Comparison of ENCODE assay signal across 12 cellular contexts in the genomic region with DNA sequence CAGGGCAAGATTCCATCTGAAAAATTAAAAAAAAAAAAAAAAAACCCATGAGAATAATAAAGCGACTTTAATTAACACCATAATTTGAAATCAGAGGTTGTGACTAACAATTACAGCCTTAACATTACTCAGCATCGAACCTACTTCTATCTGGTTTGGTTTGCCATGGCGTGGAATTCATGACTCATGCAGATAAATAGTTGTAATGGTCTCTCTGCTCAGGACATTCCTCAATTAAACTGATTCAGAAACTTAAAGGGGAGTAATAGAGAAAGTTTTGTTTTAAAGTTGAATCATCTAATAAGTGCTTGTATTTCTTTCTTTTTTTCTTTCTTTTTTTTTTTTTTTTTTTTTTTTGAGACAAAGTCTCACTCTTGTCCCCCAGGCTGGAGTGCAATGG.
A peak's percentile ranks its signal among the peaks of the same experiment; 100 is the strongest.
DNase-seq lines count a peak whose midpoint lies in the region; ATAC-seq, FAIRE-seq and TF ChIP-seq lines count a peak whose summit lies in the region.
"Had no signal": no experiment of that assay in that cellular context is flagged by ENCODE, and none has a peak within 500 bp of the region (broad histone marks: within the 10 kb centered on the region; RNA-seq: fewer than 3 reads in every experiment).

No MANE protein-coding gene starts in this region.

- no peak for TF ChIP-seq CTCF in A549 (IDR thresholded peaks at IDR 0.05)
- TF ChIP-seq CTCF in HFF-Myc (IDR thresholded peaks at IDR 0.05; ENCODE audit: low read depth, low read length, missing control alignments), result no peak
- TF ChIP-seq CTCF in fibroblast of villous mesenchyme (IDR thresholded peaks at IDR 0.05; ENCODE audit: insufficient read depth, low read depth, low read length), result no peak
- TF ChIP-seq CTCF in natural killer cell (IDR thresholded peaks at IDR 0.05), result no peak

- DNase-seq in A549 (ENCODE audit: low read depth in 1 of 2, low spot score in 1 of 2) (no peak), HFF-Myc (ENCODE audit: extremely low read depth, low read depth) (peak; percentile 27), adipocyte (ENCODE audit: low read depth) (peak; percentile 63), fibroblast of villous mesenchyme (ENCODE audit: low read depth) (peak; percentile 7), activated gamma-delta T cell (lab: John Stamatoyannopoulos, UW) (no peak), head of caudate nucleus (no peak), natural killer cell (no peak), superior temporal gyrus (ENCODE audit: extremely low spot score) (no peak)
- DNase-seq: NK-92 treated with Interleukin-12 subunit alpha and Interleukin-12 subunit beta, amount 100 ng/mL, for 24 hours; stimulated activated naive CD4-positive, alpha-beta T cell treated with Interleukin-2 at 50 U/mL for 16 hours had no signal

- no peaks in the 10 kb centered on the region for H3K27me3 Mint-ChIP-seq in natural killer cell (ENCODE audit: low read depth in 2 of 2)
- H3K27me3 Mint-ChIP-seq: activated naive CD4-positive, alpha-beta T cell treated with anti-CD3 and anti-CD28 coated beads, Interleukin-2, amount 50 U/mL, for 24 hours had no signal

- POLR2A ChIA-PET in A549 (lab: Yijun Ruan, JAX), result no interaction called here

- no peak overlapping the region for H3K27ac ChIP-seq in A549
- H3K27ac ChIP-seq: neural progenitor cell had no signal

- H3K4me1 Mint-ChIP-seq in natural killer cell, result no peaks in the 10 kb centered on the region
- H3K4me1 Mint-ChIP-seq: activated naive CD4-positive, alpha-beta T cell treated with anti-CD3 and anti-CD28 coated beads, Interleukin-2, amount 50 U/mL, for 24 hours had no signal

- H3K9me3 ChIP-seq in A549 (no peaks in the 10 kb centered on the region), adipocyte (ENCODE audit: control insufficient read depth, low read length) (no peaks in the 10 kb centered on the region)

- H3K4me3 ChIP-seq in A549 (no peak overlapping the region), HFF-Myc (replicated peaks; ENCODE audit: low read depth, low read length) (no peak overlapping the region), adipocyte (ENCODE audit: low read length) (no peak overlapping the region), fibroblast of villous mesenchyme (ENCODE audit: low read depth, low read length) (no peak overlapping the region)
- H3K4me3 ChIP-seq: neural progenitor cell had no signal

- no peak for TF ChIP-seq EP300 in A549 (IDR thresholded peaks at IDR 0.05)

- no peak overlapping the region for H3K9ac ChIP-seq in adipocyte (ENCODE audit: low read length)
- H3K9ac ChIP-seq: neural progenitor cell had no signal

- H3K4me1 ChIP-seq in A549 (no peaks in the 10 kb centered on the region), adipocyte (ENCODE audit: control insufficient read depth, insufficient read depth, low read length) (no peaks in the 10 kb centered on the region)
- H3K4me1 ChIP-seq: neural progenitor cell had no signal

- H3K4me2 ChIP-seq in A549, result no peak overlapping the region
- H3K4me2 ChIP-seq: neural progenitor cell had no signal

- no peak overlapping the region for H3K27ac Mint-ChIP-seq in natural killer cell
- H3K27ac Mint-ChIP-seq: activated naive CD4-positive, alpha-beta T cell treated with anti-CD3 and anti-CD28 coated beads, Interleukin-2, amount 50 U/mL, for 24 hours; neural progenitor cell had no signal

- 48% methylated on average over 3 of the region's 3 CpGs for WGBS in A549 (ENCODE audit: missing lambda C conversion rate)

- no peak overlapping the region for H3K4me3 Mint-ChIP-seq in natural killer cell
- H3K4me3 Mint-ChIP-seq: activated naive CD4-positive, alpha-beta T cell treated with anti-CD3 and anti-CD28 coated beads, Interleukin-2, amount 50 U/mL, for 24 hours; neural progenitor cell had no signal

- H3K9me3 Mint-ChIP-seq in natural killer cell, result no peaks in the 10 kb centered on the region
- H3K9me3 Mint-ChIP-seq: activated naive CD4-positive, alpha-beta T cell treated with anti-CD3 and anti-CD28 coated beads, Interleukin-2, amount 50 U/mL, for 24 hours; neural progenitor cell had no signal

- no peak for FAIRE-seq in A549 (lab: Jason Lieb, UNC)

- no peak for ATAC-seq in A549
- no peak for ATAC-seq in natural killer cell

- CTCF ChIA-PET in A549 (lab: Yijun Ruan, JAX), result interaction anchor here (0.8 kb wide), 1 partner anchor 8 kb away, joined by 3 read pairs; no protein-coding TSS in a partner anchor

- no peak for TF ChIP-seq RAD21 in A549 (conservative IDR thresholded peaks at IDR 0.05 in 1 of 2, IDR thresholded peaks at IDR 0.05 in 1 of 2)

- H3K27me3 ChIP-seq in adipocyte (replicated peaks; ENCODE audit: control insufficient read depth, insufficient read depth, low read length), result no peaks in the 10 kb centered on the region
- H3K27me3 ChIP-seq: neural progenitor cell had no signal

- intact Hi-C loops in head of caudate nucleus (cut with DNase I) (no loop called here), natural killer cell (cut with micrococcal nuclease) (no loop called here)

- no peak for TF ChIP-seq POLR2A in A549 (IDR thresholded peaks at IDR 0.05; ENCODE audit: low read length)

- H3K36me3 Mint-ChIP-seq in natural killer cell, result no peaks in the 10 kb centered on the region
- H3K36me3 Mint-ChIP-seq: activated naive CD4-positive, alpha-beta T cell treated with anti-CD3 and anti-CD28 coated beads, Interleukin-2, amount 50 U/mL, for 24 hours; neural progenitor cell had no signal

- H3K36me3 ChIP-seq in adipocyte (ENCODE audit: control insufficient read depth, insufficient read depth, low read length, severe bottlenecking), result no peaks in the 10 kb centered on the region
- H3K36me3 ChIP-seq: neural progenitor cell had no signal

TF ChIP-seq in A549, 52 proteins besides CTCF, POLR2A, EP300 and RAD21:
- no peak for TF ChIP-seq HES2 (IDR thresholded peaks at IDR 0.05)
- TF ChIP-seq HOXB5 (CRISPR knock-in tag; IDR thresholded peaks at IDR 0.05), result no peak
- TF ChIP-seq SMC3 (IDR thresholded peaks at IDR 0.05), result no peak
- TF ChIP-seq FOSL2 (IDR thresholded peaks at IDR 0.05), result no peak
- TF ChIP-seq FOSL2 (CRISPR knock-in tag; IDR thresholded peaks at IDR 0.05), result peak; percentile 47; the same call in 1 of the 2 replicates

Comparison
In these comparisons a context has a peak if more than half of its experiments do, and no peak if none do; other contexts are left out.
1. DNase-seq: peak in HFF-Myc (single experiment), adipocyte (single experiment) and fibroblast of villous mesenchyme (single experiment); none in A549 (0 of 2), activated gamma-delta T cell (single experiment), head of caudate nucleus (0 of 42), natural killer cell (single experiment) and superior temporal gyrus (single experiment).